In genomic region chrX:111597967-111598366, GRCh38 we compare ENCODE assay signal across 8 cellular contexts.
"Had no signal": no experiment of that assay in that cellular context is flagged by ENCODE, and none has a peak within 500 bp of the region (broad histone marks: within the 10 kb centered on the region; RNA-seq: fewer than 3 reads in every experiment).

No MANE protein-coding gene starts in this region.

- DNase-seq: H9, HCEC 1CT, IMR-90, KBM-7 had no signal

- H3K4me3 ChIP-seq: GM23338 had no signal

- H3K9me3 Mint-ChIP-seq: GM23338 had no signal

- H3K4me2 ChIP-seq: GM23338 had no signal

- ATAC-seq: GM23338 had no signal

- FAIRE-seq: H1, H54, HTR-8/SVneo had no signal

- H2AFZ ChIP-seq: GM23338 had no signal

- H3K4me3 Mint-ChIP-seq: GM23338, H9 had no signal

- H3K27ac Mint-ChIP-seq: GM23338, H9 had no signal
